22 cellular contexts compared by ENCODE assay signal in the genomic region with DNA sequence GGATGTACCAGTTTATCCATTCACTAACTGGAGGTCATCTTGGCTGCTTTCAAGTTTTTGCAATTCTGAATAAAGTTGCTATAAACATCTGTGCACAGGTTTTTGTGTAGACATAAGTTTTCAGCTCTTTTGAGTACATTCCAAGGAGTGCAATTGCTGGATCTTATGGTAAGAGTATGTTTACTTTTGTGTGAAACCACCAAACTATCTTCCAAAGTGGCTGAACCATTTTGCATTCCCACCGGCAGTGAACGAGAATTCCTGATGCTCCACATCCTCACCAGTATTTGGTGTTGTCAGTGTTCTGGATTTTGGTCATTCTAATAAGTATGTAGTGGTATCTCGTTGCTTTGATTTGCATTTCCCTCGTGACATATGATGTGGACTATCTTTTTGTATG.
"Had no signal": no experiment of that assay in that cellular context is flagged by ENCODE, and none has a peak within 500 bp of the region (broad histone marks: within the 10 kb centered on the region; RNA-seq: fewer than 3 reads in every experiment).

No MANE protein-coding gene starts in this region.

- H3K27ac ChIP-seq: dorsolateral prefrontal cortex, gastroesophageal sphincter, left ventricle myocardium inferior, lower lobe of right lung, neural progenitor cell, ovary, right atrium auricular region, sigmoid colon, skin epidermis had no signal

- DNase-seq: cortex of kidney; dorsolateral prefrontal cortex; effector CD8-positive, alpha-beta T cell; foreskin fibroblast; glutamatergic neuron; immature natural killer cell; kidney; left cardiac atrium; left ventricle myocardium inferior; lower lobe of right lung; midbrain; nucleus accumbens; ovary; sigmoid colon; stimulated activated CD4-positive, alpha-beta T cell treated with anti-CD3 and anti-CD28 coated beads, Interleukin-12 subunit alpha, Interleukin-12 subunit beta, amount 100 ng/mL, for 4 hours; stimulated activated naive CD4-positive, alpha-beta T cell; trophoblast cell had no signal

- H3K27me3 ChIP-seq: dorsolateral prefrontal cortex, gastroesophageal sphincter, neural progenitor cell, ovary, right atrium auricular region, sigmoid colon had no signal

- H3K9me3 ChIP-seq: gastroesophageal sphincter, left ventricle myocardium inferior, lower lobe of right lung, ovary, right atrium auricular region, sigmoid colon had no signal

- H3K4me3 ChIP-seq: dorsolateral prefrontal cortex, gastroesophageal sphincter, left ventricle myocardium inferior, lower lobe of right lung, neural progenitor cell, ovary, right atrium auricular region, sigmoid colon, skin epidermis had no signal

- ATAC-seq: gastroesophageal sphincter; left cardiac atrium; lower lobe of right lung; natural killer cell treated with Interleukin-12 subunit alpha and Interleukin-12 subunit beta and Interleukin-15 and Interleukin-18, amount 100 ng/mL, for 72 hours had no signal

- H3K36me3 ChIP-seq: gastroesophageal sphincter, left ventricle myocardium inferior, lower lobe of right lung, neural progenitor cell, ovary, right atrium auricular region, sigmoid colon had no signal

- H3K4me1 ChIP-seq: gastroesophageal sphincter, left ventricle myocardium inferior, lower lobe of right lung, right atrium auricular region, sigmoid colon had no signal
